Comparison of ENCODE assay signal across 14 cellular contexts in genomic region chr3:143139786-143140185, GRCh38. TPM values are rescaled to one million over a fixed set of nuclear protein-coding genes. Genes with fewer than 3 reads are reported as not detected.
DNase-seq lines count a peak whose midpoint lies in the region; ATAC-seq and TF ChIP-seq lines count a peak whose summit lies in the region.
"Had no signal": no experiment of that assay in that cellular context is flagged by ENCODE, and none has a peak within 500 bp of the region (broad histone marks: within the 10 kb centered on the region; RNA-seq: fewer than 3 reads in every experiment).

No MANE protein-coding gene starts in this region.

- POLR2A ChIA-PET in IMR-90 (lab: Charles Lee; ENCODE audit: unreplicated experiment), result no interaction called here

- CTCF ChIA-PET in IMR-90 (lab: Yijun Ruan, JAX), result no interaction called here

- H3K18ac ChIP-seq in IMR-90 (ENCODE audit: low read depth, low read length), result no peak overlapping the region

- no peak overlapping the region for H3K27ac ChIP-seq in IMR-90 (ENCODE audit: insufficient read depth, low read length)

- peaks cover 1% of the 10 kb centered on the region; the same call in 1 of the 2 replicates for H3K4me1 ChIP-seq in IMR-90 (ENCODE audit: control insufficient read depth, insufficient read depth, low read length)

- no peak overlapping the region for H3K23ac ChIP-seq in IMR-90 (ENCODE audit: low read depth, low read length)

- H3K9me3 ChIP-seq in IMR-90 (ENCODE audit: control insufficient read depth, insufficient read depth, low read length), result 0 out of 2 replicates have a peak, but pooled peaks cover under 1% of the 10 kb centered on the region

- DNase-seq in IMR-90, result peak; percentile 25
- peak; percentile 78 to 89 for DNase-seq in cardiac fibroblast (ENCODE audit: low read depth in 2 of 2)
- peak; percentile 48 for DNase-seq in left ventricle myocardium superior
- peak; percentile 24 for DNase-seq in stromal cell of bone marrow (ENCODE audit: low read depth)
- no peak for DNase-seq in NCI-H2107 treated with DMSO at 0.1 percent for 48 hours (lab: John Stamatoyannopoulos, UW; ENCODE audit: unreplicated experiment)
- DNase-seq in NCI-H2171 treated with DMSO at 0.1 percent for 48 hours (lab: John Stamatoyannopoulos, UW), result no peak
- DNase-seq: activated CD4-positive, alpha-beta memory T cell treated with anti-CD3 and anti-CD28 coated beads for 36 hours; activated gamma-delta T cell treated with Interleukin-2 at 50 U/mL for 16 hours; GDM1; NCI-H526 treated with DMSO at 0.1 percent for 48 hours; SHP77 treated with DMSO at 0.1 percent for 48 hours; stimulated activated naive CD8-positive, alpha-beta T cell treated with anti-CD3 and anti-CD28 coated beads, Interleukin-15, Interleukin-2, amounts not matched to agents 100 U/mL and 50 U/mL, for 24 hours had no signal

- peaks cover 4% of the 10 kb centered on the region; the same call in 1 of the 2 replicates for H3K9me1 ChIP-seq in IMR-90 (ENCODE audit: insufficient read depth, low read length)

- H4K91ac ChIP-seq in IMR-90 (ENCODE audit: insufficient read depth, low read depth, low read length), result no peak overlapping the region

- no peak overlapping the region for H3K4me3 ChIP-seq in IMR-90 (ENCODE audit: insufficient read depth, low read depth, low read length)
- no peak overlapping the region for H3K4me3 ChIP-seq in cardiac fibroblast (replicated peaks in 1 of 2; ENCODE audit: low read depth in 2 of 2, low read length in 2 of 2)

- no peak overlapping the region for H3K56ac ChIP-seq in IMR-90 (ENCODE audit: extremely low read depth, insufficient read depth, low read length)

- H3K4ac ChIP-seq in IMR-90 (ENCODE audit: low read depth, low read length), result no peak overlapping the region

- no peak overlapping the region for H2BK15ac ChIP-seq in IMR-90 (ENCODE audit: low read depth, low read length)

- no peak overlapping the region for H2BK5ac ChIP-seq in IMR-90 (ENCODE audit: low read depth, low read length, poor library complexity, severe bottlenecking)

- H2AFZ ChIP-seq in IMR-90 (replicated peaks; ENCODE audit: low read length, poor library complexity), result peak overlapping the region; percentile 19

- no peaks in the 10 kb centered on the region for H4K20me1 ChIP-seq in IMR-90 (ENCODE audit: insufficient read depth, low read length)

- H2AK5ac ChIP-seq in IMR-90 (ENCODE audit: low read depth, low read length), result no peak overlapping the region

- H4K5ac ChIP-seq in IMR-90 (ENCODE audit: low read depth, low read length), result no peak overlapping the region

- no peaks in the 10 kb centered on the region for H3K27me3 ChIP-seq in IMR-90 (ENCODE audit: control insufficient read depth, insufficient read depth, low read length)

- in situ Hi-C loops in IMR-90 (cut with MboI; ENCODE audit: low sequenced_read_pairs), result no loop called here

- no peak overlapping the region for H2BK120ac ChIP-seq in IMR-90 (ENCODE audit: low read depth, low read length)

- no peak overlapping the region for H3K4me2 ChIP-seq in IMR-90 (ENCODE audit: low read depth, low read length)

- H3K79me1 ChIP-seq in IMR-90 (ENCODE audit: low read depth in 1 of 2, low read length in 2 of 2), result no peaks in the 10 kb centered on the region

- no peak overlapping the region for H3K9ac ChIP-seq in IMR-90 (ENCODE audit: low read depth, low read length)

- dilution Hi-C loops in IMR-90 (cut with HindIII; ENCODE audit: low sequenced_read_pairs, unreplicated experiment), result no loop called here

- H2AK9ac ChIP-seq in IMR-90 (replicated peaks; ENCODE audit: low read depth, low read length, poor library complexity), result no peak overlapping the region

- no peak for ATAC-seq in IMR-90 (ENCODE audit: low read depth)
- ATAC-seq in left ventricle myocardium superior, result peak; percentile 90
- no peak for ATAC-seq in HG02588 (IDR thresholded peaks at IDR 0.05; ENCODE audit: unreplicated experiment)
- ATAC-seq in GM21526 (IDR thresholded peaks at IDR 0.05; ENCODE audit: low FRiP score, unreplicated experiment), result no peak
- ATAC-seq: stimulated activated naive CD8-positive, alpha-beta T cell treated with anti-CD3 and anti-CD28 coated beads, Interleukin-15, Interleukin-2, amounts not matched to agents 100 U/mL and 50 U/mL, for 24 hours had no signal

- no peak for TF ChIP-seq RAD21 in IMR-90 (IDR thresholded peaks at IDR 0.05; ENCODE audit: low read length)

- TF ChIP-seq POLR2A in IMR-90 (IDR thresholded peaks at IDR 0.05; ENCODE audit: low read depth, low read length), result no peak

- intact Hi-C loops in IMR-90 (cut with micrococcal nuclease), result no loop called here
- intact Hi-C loops in left ventricle myocardium superior (cut with micrococcal nuclease), result no loop called here

- H3K14ac ChIP-seq in IMR-90 (replicated peaks; ENCODE audit: low read depth, low read length), result no peak overlapping the region; the same call in 1 of the 2 replicates

- WGBS in IMR-90 (ENCODE audit: extremely low coverage in 2 of 2, insufficient read length in 1 of 2), 2 experiments, result 80% methylated on average over 1 of the region's 7 CpGs; no CpG with 5 or more reads in 1 of the 2 experiments

- H3K36me3 ChIP-seq in IMR-90 (ENCODE audit: control insufficient read depth, insufficient read depth, low read length), result no peaks in the 10 kb centered on the region

- TF ChIP-seq CTCF in IMR-90 (conservative IDR thresholded peaks at IDR 0.05; ENCODE audit: low read depth, low read length) (no peak), cardiac fibroblast (IDR thresholded peaks at IDR 0.05; ENCODE audit: low read depth, low read length) (no peak)

- BruUV-seq in IMR-90 (replicated peaks; lab: Mats Ljungman, UMichigan), result no TSS peak

- H2BK20ac ChIP-seq in IMR-90 (ENCODE audit: low read depth, low read length), result peak overlapping the region; percentile 47; the same call in 1 of the 2 replicates

- H4K8ac ChIP-seq in IMR-90 (ENCODE audit: low read depth in 2 of 2, low read length in 2 of 2), result no peak overlapping the region

TF ChIP-seq in IMR-90, 13 proteins besides CTCF, POLR2A, EP300 and RAD21:
- TF ChIP-seq RFX5 (IDR thresholded peaks at IDR 0.05; ENCODE audit: low read depth, low read length) (no peak), NFE2L2 (IDR thresholded peaks at IDR 0.05; ENCODE audit: low read depth, low read length) (no peak), MAZ (IDR thresholded peaks at IDR 0.05; ENCODE audit: borderline replicate concordance, low read depth, low read length) (no peak), ELK1 (IDR thresholded peaks at IDR 0.05; ENCODE audit: borderline replicate concordance, low read depth, low read length) (no peak), SMC3 (IDR thresholded peaks at IDR 0.05; ENCODE audit: low read depth, low read length) (no peak), CEBPB (IDR thresholded peaks at IDR 0.05; ENCODE audit: low read depth, low read length) (no peak)

RNA-seq across cellular contexts. Expression of gene CHST2, which starts 20.2 kb away (rescaled TPM):
- total RNA-seq in IMR-90 (2012; rRNA removed) (0.90 and 1.1 TPM in 2 replicates), left ventricle myocardium superior (1.7 TPM)
- polyA plus RNA-seq in IMR-90 (2012; rRNA removed), result 1.4 TPM in 2 replicates
- 1.1 and 2.2 TPM in 2 replicates for polyA plus RNA-seq in IMR-90 (2012; cell fraction: cytosol; rRNA removed)
- polyA plus RNA-seq in IMR-90 (2012; cell fraction: nucleus; rRNA removed; ENCODE audit: low replicate concordance), result 0.45 and 1.1 TPM in 2 replicates

Comparison
In these comparisons a context has a peak if more than half of its experiments do, and no peak if none do; other contexts are left out.
1. DNase-seq: peak in IMR-90 (single experiment), cardiac fibroblast (2 of 2), left ventricle myocardium superior (single experiment) and stromal cell of bone marrow (single experiment); none in NCI-H2107 treated with DMSO at 0.1 percent for 48 hours (single experiment) and NCI-H2171 treated with DMSO at 0.1 percent for 48 hours (single experiment).